ENCODE assay signal across 21 cellular contexts in the genomic region with DNA sequence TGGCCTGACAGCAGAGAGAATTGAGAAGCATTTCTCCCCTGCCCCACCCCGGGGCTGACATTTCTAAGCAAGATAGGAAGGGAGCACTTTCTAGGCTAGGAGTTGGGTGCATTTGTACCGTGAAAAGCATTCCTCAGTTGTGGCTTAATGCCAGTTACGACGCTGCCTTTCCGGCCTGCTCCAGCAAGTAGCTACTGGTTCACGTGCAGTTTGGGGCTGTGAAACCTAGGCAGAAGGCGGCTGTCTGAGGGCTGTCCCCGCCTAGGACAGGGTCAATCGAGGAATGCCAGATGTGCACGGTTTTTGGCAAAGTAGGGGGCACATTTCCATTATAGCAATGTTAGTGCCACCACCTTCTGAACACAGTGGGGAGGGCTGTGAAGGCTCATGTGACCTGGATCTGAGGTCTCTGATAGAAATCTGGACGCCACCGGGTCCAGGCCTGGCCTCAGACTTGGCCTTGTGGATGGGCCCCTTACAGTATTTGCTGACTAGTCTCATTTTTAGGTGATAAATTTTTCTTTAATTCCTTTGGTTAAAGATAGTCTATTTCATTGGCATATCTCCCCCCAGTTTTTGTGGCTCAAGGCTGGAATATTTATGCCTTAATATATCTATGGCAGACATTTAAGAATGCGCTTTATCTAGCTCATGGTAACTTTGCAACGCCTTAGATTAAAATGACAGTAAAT.
DNase-seq lines count a peak whose midpoint lies in the region; ATAC-seq and TF ChIP-seq lines count a peak whose summit lies in the region.
"Had no signal": no experiment of that assay in that cellular context is flagged by ENCODE, and none has a peak within 500 bp of the region (broad histone marks: within the 10 kb centered on the region; RNA-seq: fewer than 3 reads in every experiment).

No MANE protein-coding gene starts in this region.

- H2AFZ ChIP-seq in neuronal stem cell (ENCODE audit: low read length) (no peak overlapping the region), GM23248 (no peak overlapping the region)

- in situ Hi-C loops in GM23248 (cut with MboI): loop anchor here (25.0 kb wide), 1 partner anchor 1187 kb away; no protein-coding TSS in a partner anchor

- no peak overlapping the region for H3K4ac ChIP-seq in neuronal stem cell (ENCODE audit: low read length)

- WGBS in neuronal stem cell (ENCODE audit: extremely low coverage in 2 of 2, insufficient read length in 2 of 2, insufficient replicate concordance in 1 of 2), 2 donors: no CpG with 5 or more reads among the region's 14 CpGs
- WGBS in GM23248 (ENCODE audit: low coverage in 1 of 2, low lambda C conversion rate in 2 of 2, missing lambda C conversion rate in 2 of 2), 2 experiments: 94 to 95% methylated on average over 14 of the region's 14 CpGs

- no peak for TF ChIP-seq CTCF in right atrium auricular region (IDR thresholded peaks at IDR 0.05)
- TF ChIP-seq CTCF in fibroblast of the aortic adventitia (IDR thresholded peaks at IDR 0.05; ENCODE audit: insufficient read depth, low read length): no peak

- H2BK15ac ChIP-seq in neuronal stem cell (ENCODE audit: low read length): no peak overlapping the region

- H3K9me2 ChIP-seq in GM23248 (ENCODE audit: insufficient read depth): no peaks in the 10 kb centered on the region

- H3K79me1 ChIP-seq in neuronal stem cell (ENCODE audit: low read depth, low read length): no peaks in the 10 kb centered on the region

- H3K36me3 ChIP-seq in right atrium auricular region: peaks cover 21% of the 10 kb centered on the region
- peaks cover 23 to 71% of the 10 kb centered on the region in 2 donors for H3K36me3 ChIP-seq in neuronal stem cell (replicated peaks in 1 of 2; ENCODE audit: control insufficient read depth in 2 of 2, insufficient read depth in 2 of 2, low read length in 2 of 2)
- H3K36me3 ChIP-seq in GM23248 (ENCODE audit: low read depth): peaks cover 7% of the 10 kb centered on the region; the same call in 1 of the 2 replicates

- H3K27me3 ChIP-seq in right atrium auricular region: no peaks in the 10 kb centered on the region
- H3K27me3 ChIP-seq in neuronal stem cell (ENCODE audit: control insufficient read depth in 3 of 3, insufficient read depth in 3 of 3, low read depth in 1 of 3, low read length in 3 of 3): no peaks in the 10 kb centered on the region
- H3K27me3 ChIP-seq in GM23248 (replicated peaks; ENCODE audit: insufficient read depth): no peaks in the 10 kb centered on the region

- H3K23ac ChIP-seq in neuronal stem cell (ENCODE audit: low read depth, low read length, poor library complexity): no peak overlapping the region

- no peak overlapping the region for H4K91ac ChIP-seq in neuronal stem cell (ENCODE audit: low read depth, low read length, poor library complexity)

- H3K79me2 ChIP-seq in GM23248 (ENCODE audit: insufficient read depth): no peaks in the 10 kb centered on the region

- no peak overlapping the region for H3K9ac ChIP-seq in neuronal stem cell (ENCODE audit: low read depth, low read length, poor library complexity)
- no peak overlapping the region for H3K9ac ChIP-seq in GM23248

- H2BK120ac ChIP-seq in neuronal stem cell (ENCODE audit: low read depth, low read length): no peak overlapping the region

- H3K27ac ChIP-seq in right atrium auricular region: no peak overlapping the region
- no peak overlapping the region for H3K27ac ChIP-seq in neuronal stem cell (replicated peaks; ENCODE audit: low read length)
- no peak overlapping the region for H3K27ac ChIP-seq in GM23248

- no peaks in the 10 kb centered on the region for H3K9me3 ChIP-seq in right atrium auricular region
- H3K9me3 ChIP-seq in neuronal stem cell (replicated peaks in 1 of 2; ENCODE audit: control insufficient read depth in 2 of 2, insufficient read depth in 1 of 2, low read depth in 1 of 2, low read length in 2 of 2): peaks cover 3 to 4% of the 10 kb centered on the region in 2 donors
- no peaks in the 10 kb centered on the region for H3K9me3 ChIP-seq in GM23248 (ENCODE audit: low read depth)

- no peak for TF ChIP-seq POLR2A in erythroblast (IDR thresholded peaks at IDR 0.05; ENCODE audit: low read length)

- H2BK5ac ChIP-seq in neuronal stem cell (ENCODE audit: low read length): no peak overlapping the region

- H3K4me2 ChIP-seq in neuronal stem cell (ENCODE audit: insufficient read depth, low read length, poor library complexity, severe bottlenecking) (no peak overlapping the region), GM23248 (ENCODE audit: unreplicated experiment) (no peak overlapping the region)

- H3F3A ChIP-seq in GM23248 (ENCODE audit: insufficient read depth): peaks cover 14% of the 10 kb centered on the region; the same call in 1 of the 2 replicates

- peak overlapping the region; percentile 81 for H3K18ac ChIP-seq in neuronal stem cell (ENCODE audit: low read length)

- ATAC-seq in left cardiac atrium: peak; percentile 18 to 38
- ATAC-seq: HCT116 had no signal

- intact Hi-C loops in left cardiac atrium (cut with DNase I): loop anchor here in 1 of 2 donors (10.0 kb wide), 1 partner anchor 1180 kb away; no protein-coding TSS in a partner anchor

- H2BK12ac ChIP-seq in neuronal stem cell (ENCODE audit: low read length): no peak overlapping the region

- H3K14ac ChIP-seq in neuronal stem cell (ENCODE audit: low read length): no peak overlapping the region

- H3K4me1 ChIP-seq in right atrium auricular region: peaks cover 0 to 27% of the 10 kb centered on the region in 2 donors
- H3K4me1 ChIP-seq in neuronal stem cell (ENCODE audit: control insufficient read depth in 2 of 2, insufficient read depth in 1 of 2, low read depth in 1 of 2, low read length in 2 of 2): peaks cover 4 to 10% of the 10 kb centered on the region in 2 donors
- peaks cover 12% of the 10 kb centered on the region for H3K4me1 ChIP-seq in GM23248 (ENCODE audit: insufficient read depth)

- H4K20me1 ChIP-seq in GM23248 (ENCODE audit: insufficient read depth): no peaks in the 10 kb centered on the region

- no peak overlapping the region for H2AK5ac ChIP-seq in neuronal stem cell (ENCODE audit: low read depth, low read length)

- no peak overlapping the region for H4K8ac ChIP-seq in neuronal stem cell (ENCODE audit: low read depth, low read length)

- H3K4me3 ChIP-seq in right atrium auricular region: no peak overlapping the region
- H3K4me3 ChIP-seq in fibroblast of the aortic adventitia (ENCODE audit: low read depth, low read length): no peak overlapping the region
- H3K4me3 ChIP-seq in neuronal stem cell (ENCODE audit: low read length in 2 of 2): peak overlapping the region in 1 of 2 donors; percentile 18
- no peak overlapping the region for H3K4me3 ChIP-seq in GM23248

- DNase-seq in left cardiac atrium (no peak), right atrium auricular region (ENCODE audit: low spot score) (no peak), fibroblast of the aortic adventitia (ENCODE audit: low read depth) (peak; percentile 22), neuronal stem cell (ENCODE audit: low spot score) (no peak), erythroblast (lab: John Stamatoyannopoulos, UW) (no peak), GM23248 (no peak), SW 1271 (lab: John Stamatoyannopoulos, UW) (no peak), NCI-H524 treated with DMSO at 0.1 percent for 48 hours (lab: John Stamatoyannopoulos, UW) (no peak)
- DNase-seq: AML-193; Calu3; CD4-positive, alpha-beta T cell; DMS79 treated with DMSO at 0.1 percent for 48 hours; MV-4-11; NCI-H1417 treated with DMSO at 0.1 percent for 48 hours; NCI-H2081; NCI-H2227 treated with DMSO at 0.1 percent for 48 hours; NCI-H526 treated with DMSO at 0.1 percent for 48 hours; NK-92 treated with Interleukin-12 subunit alpha and Interleukin-12 subunit beta, amount 100 ng/mL, for 24 hours; OCI-M1; RPMI8226 had no signal
